In genomic region chr15:38378162-38378560, GRCh38 we compare ENCODE assay signal across 12 cellular contexts.
DNase-seq lines count a peak whose midpoint lies in the region; TF ChIP-seq lines count a peak whose summit lies in the region.
"Had no signal": no experiment of that assay in that cellular context is flagged by ENCODE, and none has a peak within 500 bp of the region (broad histone marks: within the 10 kb centered on the region; RNA-seq: fewer than 3 reads in every experiment).

No MANE protein-coding gene starts in this region.

- no peak overlapping the region for H3K27ac Mint-ChIP-seq in activated CD4-positive, alpha-beta T cell treated with anti-CD3 and anti-CD28 coated beads, Interleukin-2, amount 10 ng/mL, durations not matched to agents 7 days and 5 days

- intact Hi-C loops in posterior cingulate gyrus (cut with DNase I) = no loop called here

- no peak overlapping the region for H3K4me3 Mint-ChIP-seq in activated CD4-positive, alpha-beta T cell treated with anti-CD3 and anti-CD28 coated beads, Interleukin-2, amount 10 ng/mL, durations not matched to agents 7 days and 5 days

- no peak for TF ChIP-seq CTCF in right atrium auricular region (IDR thresholded peaks at IDR 0.05)

- DNase-seq in AG08395 (ENCODE audit: low spot score) = peak; percentile 21
- DNase-seq in caudate nucleus (lab: John Stamatoyannopoulos, UW) = peak in 49 of 61 donors; percentile 1 to 89 (median 33)
- peak; percentile 74 for DNase-seq in right atrium auricular region (ENCODE audit: low spot score)
- peak in 9 of 10 donors; percentile 15 to 92 (median 43) for DNase-seq in posterior cingulate gyrus
- DNase-seq in effector CD8-positive, alpha-beta T cell (lab: John Stamatoyannopoulos, UW) = no peak
- DNase-seq in stimulated activated naive CD4-positive, alpha-beta T cell treated with Interleukin-2 at 50 U/mL for 16 hours (lab: John Stamatoyannopoulos, UW) = no peak
- no peak for DNase-seq in activated CD4-positive, alpha-beta T cell treated with anti-CD3 and anti-CD28 coated beads, Interleukin-2, amount 10 ng/mL, durations not matched to agents 7 days and 5 days
- no peak for DNase-seq in NCI-H2171 treated with DMSO at 0.1 percent for 48 hours (lab: John Stamatoyannopoulos, UW)
- DNase-seq: activated CD4-positive, alpha-beta T cell treated with anti-CD3 and anti-CD28 coated beads, Interleukin-2, amount 50 U/mL, for 48 hours; GF-D8; NCI-H1436 treated with DMSO at 0.1 percent for 48 hours had no signal

- no peaks in the 10 kb centered on the region for H3K36me3 ChIP-seq in right atrium auricular region

- H3K27ac ChIP-seq in caudate nucleus (ENCODE audit: low read depth, low read length) = peak overlapping the region; percentile 38
- peak overlapping the region; percentile 39 to 58 for H3K27ac ChIP-seq in right atrium auricular region
- H3K27ac ChIP-seq: HL-60 had no signal

- POLR2A ChIA-PET in activated CD4-positive, alpha-beta T cell treated with anti-CD3 and anti-CD28 coated beads, Interleukin-2, amount 10 ng/mL, durations not matched to agents 7 days and 5 days (lab: Charles Lee) = no interaction called here

- CTCF ChIA-PET in activated CD4-positive, alpha-beta T cell treated with anti-CD3 and anti-CD28 coated beads, Interleukin-2, amount 10 ng/mL, durations not matched to agents 7 days and 5 days (lab: Charles Lee) = no interaction called here

- H3K36me3 Mint-ChIP-seq in activated CD4-positive, alpha-beta T cell treated with anti-CD3 and anti-CD28 coated beads, Interleukin-2, amount 10 ng/mL, durations not matched to agents 7 days and 5 days (ENCODE audit: low read depth) = no peaks in the 10 kb centered on the region

- H3K4me1 ChIP-seq in right atrium auricular region = peaks cover 0 to 20% of the 10 kb centered on the region in 2 donors

- peaks cover 52% of the 10 kb centered on the region for H3K27me3 Mint-ChIP-seq in activated CD4-positive, alpha-beta T cell treated with anti-CD3 and anti-CD28 coated beads, Interleukin-2, amount 10 ng/mL, durations not matched to agents 7 days and 5 days

- H3K4me1 Mint-ChIP-seq in activated CD4-positive, alpha-beta T cell treated with anti-CD3 and anti-CD28 coated beads, Interleukin-2, amount 10 ng/mL, durations not matched to agents 7 days and 5 days = no peaks in the 10 kb centered on the region

- no peak overlapping the region for H3K4me3 ChIP-seq in right atrium auricular region

- H3K9me3 ChIP-seq in right atrium auricular region = no peaks in the 10 kb centered on the region

- no peaks in the 10 kb centered on the region for H3K9me3 Mint-ChIP-seq in activated CD4-positive, alpha-beta T cell treated with anti-CD3 and anti-CD28 coated beads, Interleukin-2, amount 10 ng/mL, durations not matched to agents 7 days and 5 days

- no peaks in the 10 kb centered on the region for H3K27me3 ChIP-seq in right atrium auricular region

Comparison
In these comparisons a context has a peak if more than half of its experiments do, and no peak if none do; other contexts are left out.
1. DNase-seq: peak in AG08395 (single experiment), caudate nucleus (49 of 61), right atrium auricular region (single experiment) and posterior cingulate gyrus (9 of 10); none in effector CD8-positive, alpha-beta T cell (single experiment), stimulated activated naive CD4-positive, alpha-beta T cell treated with Interleukin-2 at 50 U/mL for 16 hours (single experiment), activated CD4-positive, alpha-beta T cell treated with anti-CD3 and anti-CD28 coated beads, Interleukin-2, amount 10 ng/mL, durations not matched to agents 7 days and 5 days (single experiment) and NCI-H2171 treated with DMSO at 0.1 percent for 48 hours (single experiment).